ENCODE assay signal across 8 cellular contexts in the genomic region with DNA sequence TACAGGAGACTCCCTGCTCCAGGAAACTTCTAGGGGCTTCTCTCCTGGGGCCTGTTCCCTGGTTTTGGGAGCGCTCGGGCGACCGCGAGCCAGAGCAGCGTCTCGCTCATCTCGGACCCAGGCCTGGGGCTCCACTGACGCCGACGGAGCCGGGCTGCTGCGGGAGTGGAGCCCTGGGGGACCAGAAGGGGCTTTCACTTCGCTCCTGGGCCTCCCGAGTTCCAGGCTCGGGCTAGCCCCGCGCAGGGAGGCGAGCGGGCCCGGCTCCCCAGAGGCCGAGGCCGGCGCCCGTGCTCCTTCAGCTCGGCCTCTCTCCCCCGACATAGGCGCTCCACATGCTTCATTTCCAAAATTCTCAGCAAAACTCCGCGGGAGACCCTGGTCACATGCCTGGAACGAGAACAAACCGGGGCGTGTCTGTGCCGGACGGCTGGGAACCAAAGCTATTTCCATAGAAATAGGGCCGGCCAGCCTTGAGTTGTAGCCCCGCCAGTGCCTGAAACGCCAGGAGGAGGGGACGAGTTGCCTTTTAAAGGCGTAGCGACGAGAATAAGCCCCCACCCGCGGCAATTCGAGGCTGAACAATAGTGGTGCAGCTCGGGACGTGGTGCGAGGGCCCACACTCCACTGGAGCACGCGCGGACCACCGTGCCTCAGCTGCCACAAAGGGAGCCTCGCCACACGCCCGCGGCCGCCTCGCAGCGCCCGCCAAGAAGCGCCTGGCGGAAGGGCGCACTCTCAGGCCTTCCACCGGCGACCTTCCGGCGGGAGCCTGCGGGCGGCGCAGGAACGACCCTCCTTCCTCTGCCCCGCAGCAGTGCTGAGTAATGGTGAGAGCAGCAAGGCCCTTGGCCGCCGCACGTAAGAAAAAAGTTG. TPM values are rescaled to one million over a fixed set of nuclear protein-coding genes. Genes with fewer than 3 reads are reported as not detected.
DNase-seq lines count a peak whose midpoint lies in the region; ATAC-seq and TF ChIP-seq lines count a peak whose summit lies in the region.

No MANE protein-coding gene starts in this region.

- TF ChIP-seq RAD21 in Ishikawa (IDR thresholded peaks at IDR 0.05; ENCODE audit: low read depth), result no peak

- DNase-seq in NCI-H524 (lab: John Stamatoyannopoulos, UW), result peak; percentile 26 to 58
- no peak for DNase-seq in NCI-H524 treated with DMSO at 0.1 percent for 48 hours (lab: John Stamatoyannopoulos, UW)
- DNase-seq in effector CD8-positive, alpha-beta T cell (lab: John Stamatoyannopoulos, UW), result peak; percentile 56
- DNase-seq in lung microvascular endothelial cell (ENCODE audit: low read depth in 2 of 2), result peak; percentile 69 to 77
- peak; percentile 11 for DNase-seq in stimulated activated CD8-positive, alpha-beta memory T cell treated with anti-CD3 and anti-CD28 coated beads, Interleukin-15, amount 100 ng/mL, for 1 hour (ENCODE audit: low read depth)

- no peak for TF ChIP-seq EP300 in Ishikawa (IDR thresholded peaks at IDR 0.05; ENCODE audit: borderline replicate concordance)

- ATAC-seq in GM21576 (IDR thresholded peaks at IDR 0.05; ENCODE audit: unreplicated experiment) (peak; percentile 20), SK-N-SH treated with all-trans-retinoic acid at 6 μM for 48 hours (peak; percentile 4)

TF ChIP-seq in Ishikawa, 13 proteins besides CTCF, POLR2A, EP300 and RAD21:
- TF ChIP-seq, protein P1, sequence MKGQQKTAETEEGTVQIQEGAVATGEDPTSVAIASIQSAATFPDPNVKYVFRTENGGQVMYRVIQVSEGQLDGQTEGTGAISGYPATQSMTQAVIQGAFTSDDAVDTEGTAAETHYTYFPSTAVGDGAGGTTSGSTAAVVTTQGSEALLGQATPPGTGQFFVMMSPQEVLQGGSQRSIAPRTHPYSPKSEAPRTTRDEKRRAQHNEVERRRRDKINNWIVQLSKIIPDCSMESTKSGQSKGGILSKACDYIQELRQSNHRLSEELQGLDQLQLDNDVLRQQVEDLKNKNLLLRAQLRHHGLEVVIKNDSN (IDR thresholded peaks at IDR 0.05), result peak; percentile 67
- TF ChIP-seq CREB1 (IDR thresholded peaks at IDR 0.05; ENCODE audit: low read depth), result no peak

TF ChIP-seq in SK-N-SH treated with all-trans-retinoic acid at 6 μM for 48 hours, 23 proteins besides CTCF, POLR2A, EP300 and RAD21:
- TF ChIP-seq CSDC2 (CRISPR knock-in tag; IDR thresholded peaks at IDR 0.05), result no peak
- TF ChIP-seq PPARA (CRISPR knock-in tag; IDR thresholded peaks at IDR 0.05; ENCODE audit: borderline replicate concordance), result no peak
- no peak for TF ChIP-seq ARNTL (CRISPR knock-in tag; IDR thresholded peaks at IDR 0.05; ENCODE audit: borderline replicate concordance, low read depth)

RNA-seq across cellular contexts. Expression of a gene that starts 1.1 kb away (rescaled TPM):
- total RNA-seq in lung microvascular endothelial cell, result 99.2 and 158 TPM in 2 replicates

RNA-seq across cellular contexts. Expression of a gene that starts 12.2 kb away (rescaled TPM):
- 57.8 and 64.1 TPM in 2 replicates for total RNA-seq in lung microvascular endothelial cell
